ENCODE assay signal across 24 cellular contexts in the genomic region with DNA sequence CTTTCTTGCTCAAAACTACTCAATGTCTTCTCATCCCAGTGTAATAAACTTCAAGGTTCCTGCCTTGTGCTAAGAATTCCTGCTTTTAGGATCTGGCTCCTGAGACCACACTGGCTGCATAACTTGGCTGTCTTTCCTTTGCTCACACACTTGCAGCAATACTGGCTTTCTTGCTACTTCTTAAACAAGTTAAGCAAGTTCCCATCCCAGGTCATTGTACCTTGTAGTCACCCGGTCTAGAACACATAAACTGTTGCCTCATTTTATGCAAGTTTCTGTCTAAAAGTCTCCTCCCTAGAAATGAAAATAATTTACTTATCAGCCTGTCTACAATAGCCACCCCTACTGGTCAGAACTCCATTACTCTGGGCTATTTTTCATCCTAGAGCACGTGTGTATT.
"Had no signal": no experiment of that assay in that cellular context is flagged by ENCODE, and none has a peak within 500 bp of the region (broad histone marks: within the 10 kb centered on the region; RNA-seq: fewer than 3 reads in every experiment).

No MANE protein-coding gene starts in this region.

- H3K27ac Mint-ChIP-seq: dendritic cell treated with granulocyte-macrophage colony-stimulating factor and Interleukin-4, amounts not matched to agents 40 ng/mL and 50 ng/mL, for 4 days; effector memory CD8-positive, alpha-beta T cell; endodermal cell; mesothelial cell of epicardium; naive B cell had no signal

- H3K36me3 ChIP-seq: colonic mucosa, esophagus squamous epithelium, gastrocnemius medialis, heart right ventricle, lower lobe of right lung had no signal

- H3K4me3 ChIP-seq: colonic mucosa, esophagus squamous epithelium, gastrocnemius medialis, heart right ventricle, lower lobe of right lung, mucosa of descending colon had no signal

- H3K4me1 ChIP-seq: colonic mucosa, esophagus squamous epithelium, gastrocnemius medialis, heart right ventricle, lower lobe of right lung had no signal

- H3K9me3 Mint-ChIP-seq: endodermal cell, mesothelial cell of epicardium had no signal

- H3K27me3 ChIP-seq: colonic mucosa, esophagus squamous epithelium, gastrocnemius medialis, heart right ventricle had no signal

- H3K27ac ChIP-seq: colonic mucosa, esophagus squamous epithelium, gastrocnemius medialis, heart right ventricle, lower lobe of right lung had no signal

- DNase-seq: colonic mucosa; cortex of kidney; effector CD8-positive, alpha-beta T cell; effector memory CD8-positive, alpha-beta T cell; endodermal cell; erythroblast; esophagus squamous epithelium; foreskin fibroblast; foreskin melanocyte; gastrocnemius medialis; glutamatergic neuron; head of caudate nucleus; heart right ventricle; hippocampal formation; left cardiac atrium; left ventricle myocardium superior; lower lobe of right lung; mesenchymal stem cell; mucosa of descending colon; naive B cell had no signal

- H3K4me1 Mint-ChIP-seq: naive B cell had no signal

- ATAC-seq: effector memory CD8-positive, alpha-beta T cell; esophagus mucosa; gastrocnemius medialis; heart right ventricle; left cardiac atrium; left lobe of liver; left ventricle myocardium superior; lower lobe of right lung; mucosa of descending colon had no signal

- H3K36me3 Mint-ChIP-seq: mesothelial cell of epicardium, naive B cell had no signal

- H3K4me3 Mint-ChIP-seq: dendritic cell treated with granulocyte-macrophage colony-stimulating factor and Interleukin-4, amounts not matched to agents 40 ng/mL and 50 ng/mL, for 4 days; effector memory CD8-positive, alpha-beta T cell; endodermal cell; mesothelial cell of epicardium; naive B cell had no signal

- H3K27me3 Mint-ChIP-seq: dendritic cell treated with granulocyte-macrophage colony-stimulating factor and Interleukin-4, amounts not matched to agents 40 ng/mL and 50 ng/mL, for 4 days; effector memory CD8-positive, alpha-beta T cell; naive B cell had no signal
